8 cellular contexts compared by ENCODE assay signal in genomic region chr6:132354517-132355167, GRCh38. TPM values are rescaled to one million over a fixed set of nuclear protein-coding genes. Genes with fewer than 3 reads are reported as not detected.
DNase-seq lines count a peak whose midpoint lies in the region; ATAC-seq and TF ChIP-seq lines count a peak whose summit lies in the region.

No MANE protein-coding gene starts in this region.

- intact Hi-C loops in testis (cut with DNase I; ENCODE audit: low total_unique reads): no loop called here

- H3K4me3 Mint-ChIP-seq in WTC11: no peak overlapping the region

- DNase-seq in BE2C (peak; percentile 14), HFF-Myc (ENCODE audit: extremely low read depth, low read depth) (peak; percentile 16), WTC11 (ENCODE audit: low spot score) (peak; percentile 11), fibroblast of pulmonary artery (ENCODE audit: low read depth) (peak; percentile 41), testis (no peak), NCI-H1092 treated with DMSO at 0.1 percent for 48 hours (lab: John Stamatoyannopoulos, UW) (no peak), kidney glomerular epithelial cell (lab: John Stamatoyannopoulos, UW) (no peak)

- peaks cover 4% of the 10 kb centered on the region; the same call in 1 of the 2 replicates for H3K4me1 Mint-ChIP-seq in WTC11

- no peak overlapping the region for H3K27ac Mint-ChIP-seq in WTC11

- H3K36me3 ChIP-seq in BE2C (no peaks in the 10 kb centered on the region), testis (ENCODE audit: low read depth, missing control alignments) (no peaks in the 10 kb centered on the region)

- H3K4me3 ChIP-seq in BE2C (ENCODE audit: low read depth, low read length) (no peak overlapping the region), HFF-Myc (replicated peaks; ENCODE audit: low read depth, low read length) (no peak overlapping the region), fibroblast of pulmonary artery (replicated peaks; ENCODE audit: low read depth, low read length) (no peak overlapping the region), testis (no peak overlapping the region)

- peaks cover 13% of the 10 kb centered on the region for H3K36me3 Mint-ChIP-seq in WTC11

- POLR2A ChIA-PET in WTC11 (lab: Charles Lee): no interaction called here

- CTCF ChIA-PET in WTC11 (lab: Charles Lee): no interaction called here

- no peaks in the 10 kb centered on the region; the same call in none of the 2 replicates for H3K4me1 ChIP-seq in BE2C
- no peaks in the 10 kb centered on the region for H3K4me1 ChIP-seq in testis

- ATAC-seq in WTC11 (peak; percentile 78), HG03521 (IDR thresholded peaks at IDR 0.05; ENCODE audit: unreplicated experiment) (no peak)

- H3K27me3 Mint-ChIP-seq in WTC11 (ENCODE audit: low read depth): no peaks in the 10 kb centered on the region

- no peak for TF ChIP-seq POLR2A in testis (IDR thresholded peaks at IDR 0.05)

- H3K27me3 ChIP-seq in BE2C: no peaks in the 10 kb centered on the region
- no peaks in the 10 kb centered on the region for H3K27me3 ChIP-seq in testis

- 85 to 99% methylated on average over 7 of the region's 7 CpGs for WGBS in testis, 2 donors

- H3K9me3 Mint-ChIP-seq in WTC11: peaks cover 34% of the 10 kb centered on the region

- no peak for TF ChIP-seq CTCF in BE2C (IDR thresholded peaks at IDR 0.05; ENCODE audit: low read depth, low read length)
- no peak for TF ChIP-seq CTCF in HFF-Myc (IDR thresholded peaks at IDR 0.05; ENCODE audit: low read depth, low read length, missing control alignments)
- TF ChIP-seq CTCF in WTC11 (IDR thresholded peaks at IDR 0.05): no peak
- TF ChIP-seq CTCF in fibroblast of pulmonary artery (IDR thresholded peaks at IDR 0.05; ENCODE audit: low read length, missing control alignments): no peak
- no peak for TF ChIP-seq CTCF in testis (IDR thresholded peaks at IDR 0.05)

- no peak overlapping the region for H3K27ac ChIP-seq in testis

- H3K9me3 ChIP-seq in BE2C (no peaks in the 10 kb centered on the region), testis (no peaks in the 10 kb centered on the region)

TF ChIP-seq in WTC11, 78 proteins besides CTCF, POLR2A, EP300 and RAD21:
- no peak for TF ChIP-seq ZNF138 (CRISPR knock-in tag; conservative IDR thresholded peaks at IDR 0.05)
- TF ChIP-seq NFE2L1 (CRISPR knock-in tag; IDR thresholded peaks at IDR 0.05): peak; percentile 85
- TF ChIP-seq CREM (CRISPR knock-in tag; IDR thresholded peaks at IDR 0.05): no peak
- TF ChIP-seq NFATC4 (CRISPR knock-in tag; IDR thresholded peaks at IDR 0.05): no peak
- TF ChIP-seq ZMAT4 (CRISPR knock-in tag; IDR thresholded peaks at IDR 0.05): no peak
- no peak for TF ChIP-seq TEAD4 (CRISPR knock-in tag; IDR thresholded peaks at IDR 0.05)
- TF ChIP-seq ZNF423 (CRISPR knock-in tag; IDR thresholded peaks at IDR 0.05): no peak
- TF ChIP-seq ZNF281 (CRISPR knock-in tag; IDR thresholded peaks at IDR 0.05): no peak

RNA-seq across cellular contexts. Expression of gene MOXD1, which starts 46.6 kb away (rescaled TPM):
- polyA plus RNA-seq in BE2C (2012; ENCODE audit: insufficient read depth, insufficient read length, low read depth): 0.49 TPM
- total RNA-seq in WTC11 (2021) (1.7 to 2.4 TPM (median 2.3 TPM) in 3 replicates), testis (1 to 10 TPM; 3.1 to 7.4 TPM)
- polyA plus RNA-seq in testis (ENCODE audit: insufficient read depth, low read depth, low replicate concordance): 8.6 TPM

Comparison
In these comparisons a context has a peak if more than half of its experiments do, and no peak if none do; other contexts are left out.
1. DNase-seq: peak in BE2C (single experiment), HFF-Myc (single experiment), WTC11 (single experiment) and fibroblast of pulmonary artery (single experiment); none in testis (single experiment), NCI-H1092 treated with DMSO at 0.1 percent for 48 hours (single experiment) and kidney glomerular epithelial cell (single experiment).